Comparison of ENCODE assay signal across 8 cellular contexts in the genomic region with DNA sequence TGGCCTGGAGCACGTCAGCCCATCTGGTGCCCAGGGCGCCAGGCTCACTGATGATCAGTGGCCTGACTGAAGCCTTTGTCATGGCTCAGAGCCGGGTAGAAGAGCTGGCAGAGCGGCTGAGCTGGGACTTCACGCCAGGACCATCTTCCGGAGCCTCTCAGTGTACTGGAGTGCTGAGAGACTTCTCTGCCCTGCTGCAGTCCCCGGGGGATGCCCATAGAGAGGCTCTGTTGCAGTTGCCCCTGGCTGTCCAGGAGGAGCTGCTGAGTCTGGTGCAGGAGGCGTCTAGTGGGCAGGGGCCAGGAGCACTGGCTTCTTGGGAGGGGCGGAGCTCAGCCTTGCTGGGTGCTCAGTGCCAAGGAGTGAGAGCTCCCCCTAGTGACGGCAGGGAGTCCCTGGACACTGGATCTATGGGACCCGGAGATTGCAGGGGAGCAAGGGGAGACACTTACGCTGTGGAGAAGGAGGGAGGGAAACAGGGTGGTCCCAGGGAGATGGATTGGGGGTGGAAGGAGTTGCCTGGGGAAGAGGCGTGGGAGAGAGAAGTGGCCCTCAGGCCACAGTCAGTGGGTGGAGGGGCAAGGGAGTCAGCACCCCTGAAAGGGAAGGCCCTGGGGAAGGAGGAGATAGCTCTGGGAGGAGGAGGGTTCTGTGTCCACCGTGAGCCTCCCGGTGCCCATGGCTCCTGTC. TPM values are rescaled to one million over a fixed set of nuclear protein-coding genes. Genes with fewer than 3 reads are reported as not detected.
A peak's percentile ranks its signal among the peaks of the same experiment; 100 is the strongest.
DNase-seq lines count a peak whose midpoint lies in the region; ATAC-seq and TF ChIP-seq lines count a peak whose summit lies in the region.

No MANE protein-coding gene starts in this region.

- DNase-seq in NCI-H510A (lab: John Stamatoyannopoulos, UW) (peak; percentile 83), choroid plexus epithelial cell (ENCODE audit: low read depth) (peak; percentile 97), left kidney (ENCODE audit: low read depth, low spot score) (peak; percentile 95)
- peak; percentile 96 for DNase-seq in activated CD4-positive, alpha-beta T cell treated with anti-CD3 and anti-CD28 coated beads for 36 hours
- peak; percentile 83 for DNase-seq in stimulated activated CD4-positive, alpha-beta T cell treated with anti-CD3 and anti-CD28 coated beads, Interleukin-2, amount 100 ng/mL, for 4 hours (ENCODE audit: low read depth)

- POLR2A ChIA-PET in activated CD4-positive, alpha-beta T cell treated with anti-CD3 and anti-CD28 coated beads for 36 hours (lab: Charles Lee) = interaction anchor here (0.5 to 3.3 kb wide), 16 partner anchors 9 to 339 kb away, joined by 3 to 50 read pairs (median 4); partner anchors contain the start of genes ADCY4, CHMP4A, DHRS1 and IPO4

- H3K9me3 Mint-ChIP-seq in activated CD4-positive, alpha-beta T cell treated with anti-CD3 and anti-CD28 coated beads for 36 hours (ENCODE audit: low read depth) = no peaks in the 10 kb centered on the region

- H3K4me3 ChIP-seq in BLaER1 (peak overlapping the region; percentile 87), choroid plexus epithelial cell (ENCODE audit: low read depth, low read length) (peak overlapping the region; percentile 71)

- peak overlapping the region; percentile 97 for H3K9ac ChIP-seq in BLaER1

- peaks cover 85% of the 10 kb centered on the region for H3K4me1 ChIP-seq in BLaER1

- peak overlapping the region; percentile 94 for H3K4me3 Mint-ChIP-seq in activated CD4-positive, alpha-beta T cell treated with anti-CD3 and anti-CD28 coated beads for 36 hours

- peaks cover 31% of the 10 kb centered on the region for H3K4me1 Mint-ChIP-seq in activated CD4-positive, alpha-beta T cell treated with anti-CD3 and anti-CD28 coated beads for 36 hours

- H3K27me3 ChIP-seq in BLaER1 = no peaks in the 10 kb centered on the region

- H3K27me3 Mint-ChIP-seq in activated CD4-positive, alpha-beta T cell treated with anti-CD3 and anti-CD28 coated beads for 36 hours = no peaks in the 10 kb centered on the region

- ATAC-seq in GM19043 (IDR thresholded peaks at IDR 0.05; ENCODE audit: low read depth, unreplicated experiment) (peak; percentile 46), HG03432 (IDR thresholded peaks at IDR 0.05; ENCODE audit: unreplicated experiment) (peak; percentile 59)
- ATAC-seq in activated CD4-positive, alpha-beta T cell treated with anti-CD3 and anti-CD28 coated beads for 36 hours = peak; percentile 70

- peak overlapping the region; percentile 99 for H3K4me2 ChIP-seq in BLaER1

- no peaks in the 10 kb centered on the region for H3K9me3 ChIP-seq in BLaER1

- H3K27ac ChIP-seq in BLaER1 = peak overlapping the region; percentile 98

- TF ChIP-seq CTCF in choroid plexus epithelial cell (conservative IDR thresholded peaks at IDR 0.05; ENCODE audit: low read depth, low read length) = peak; percentile 97

- intact Hi-C loops in activated CD4-positive, alpha-beta T cell treated with anti-CD3 and anti-CD28 coated beads for 36 hours (cut with DNase I, micrococcal nuclease) = loop anchor here (1.0 to 5.0 kb wide), 8 partner anchors 11 to 294 kb away; partner anchors contain the start of genes SDR39U1 (in 2 of the 2), DHRS1 (in 1 of the 2), LTB4R (in 1 of the 2) and NOP9 (in 1 of the 2)

- peaks cover 21% of the 10 kb centered on the region for H4K20me1 ChIP-seq in BLaER1

- CTCF ChIA-PET in activated CD4-positive, alpha-beta T cell treated with anti-CD3 and anti-CD28 coated beads for 36 hours (lab: Charles Lee) = interaction anchor here (0.6 to 7.5 kb wide), 49 partner anchors 8 to 1087 kb away, joined by 3 to 201 read pairs (median 5); partner anchors contain the start of genes ADCY4, CIDEB, DCAF11 and IRF9

- peaks cover 27% of the 10 kb centered on the region for H3K36me3 ChIP-seq in BLaER1

- peak overlapping the region; percentile 97 for H3K27ac Mint-ChIP-seq in activated CD4-positive, alpha-beta T cell treated with anti-CD3 and anti-CD28 coated beads for 36 hours

- peaks cover 35% of the 10 kb centered on the region for H3K36me3 Mint-ChIP-seq in activated CD4-positive, alpha-beta T cell treated with anti-CD3 and anti-CD28 coated beads for 36 hours (ENCODE audit: low read depth)

RNA-seq across cellular contexts. Expression of gene KHNYN, which starts 2.0 kb away (rescaled TPM):
- 10 to 100 TPM; 50.6 to 58.1 TPM for total RNA-seq in activated CD4-positive, alpha-beta T cell treated with anti-CD3 and anti-CD28 coated beads for 36 hours

RNA-seq across cellular contexts. Expression of gene CBLN3, which starts 2.2 kb away (rescaled TPM):
- 10 to 100 TPM; 11.6 to 12.2 TPM for total RNA-seq in activated CD4-positive, alpha-beta T cell treated with anti-CD3 and anti-CD28 coated beads for 36 hours

RNA-seq across cellular contexts. Expression of gene SDR39U1, which starts 10.9 kb away (rescaled TPM):
- total RNA-seq in activated CD4-positive, alpha-beta T cell treated with anti-CD3 and anti-CD28 coated beads for 36 hours = 10 to 100 TPM; 40.9 to 47.8 TPM

RNA-seq across cellular contexts. Expression of gene NYNRIN, which starts 32.9 kb away (rescaled TPM):
- total RNA-seq in activated CD4-positive, alpha-beta T cell treated with anti-CD3 and anti-CD28 coated beads for 36 hours = under 1 TPM; 0.07 to 0.16 TPM

Comparison
In these comparisons a context has a peak if more than half of its experiments do, and no peak if none do; other contexts are left out.
1. Peak in every context shown above with its lines: DNase-seq, ATAC-seq, H3K4me3 ChIP-seq and H3K27ac ChIP-seq.